In the genomic region with DNA sequence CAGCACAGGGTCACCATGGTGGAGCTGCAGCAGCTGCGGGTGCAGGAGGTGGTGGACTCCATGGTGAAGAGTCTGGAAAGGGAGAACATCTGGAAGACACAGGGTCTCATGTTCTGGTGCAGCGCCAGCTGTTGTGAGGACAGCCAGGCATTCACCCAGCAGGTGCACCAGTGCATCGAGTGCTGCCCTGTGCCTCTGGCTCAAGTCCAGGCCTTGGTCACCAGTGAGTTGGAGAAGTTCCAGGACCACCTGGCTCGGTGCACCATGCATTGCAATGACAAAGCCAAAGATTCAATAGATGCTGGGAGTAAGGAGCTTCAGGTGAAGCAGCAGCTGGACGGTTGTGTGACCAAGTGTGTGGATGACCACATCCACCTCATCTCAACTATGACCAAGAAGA, we compare ENCODE assay signal across 16 cellular contexts. TPM values are rescaled to one million over a fixed set of nuclear protein-coding genes. Genes with fewer than 3 reads are reported as not detected.
A peak's percentile ranks its signal among the peaks of the same experiment; 100 is the strongest.
DNase-seq lines count a peak whose midpoint lies in the region; ATAC-seq and TF ChIP-seq lines count a peak whose summit lies in the region.
"Had no signal": no experiment of that assay in that cellular context is flagged by ENCODE, and none has a peak within 500 bp of the region (broad histone marks: within the 10 kb centered on the region; RNA-seq: fewer than 3 reads in every experiment).

No MANE protein-coding gene starts in this region.

- H3K27me3 Mint-ChIP-seq in natural killer cell (ENCODE audit: low read depth in 2 of 2) = peaks cover 0 to 16% of the 10 kb centered on the region in 2 donors
- H3K27me3 Mint-ChIP-seq: CD4-positive, alpha-beta memory T cell had no signal

- H3K4me1 ChIP-seq in BE2C = no peaks in the 10 kb centered on the region
- H3K4me1 ChIP-seq: SJSA1 had no signal

- no peaks in the 10 kb centered on the region for H3K4me1 Mint-ChIP-seq in natural killer cell
- H3K4me1 Mint-ChIP-seq: CD4-positive, alpha-beta memory T cell had no signal

- no peaks in the 10 kb centered on the region for H3K9me3 Mint-ChIP-seq in natural killer cell
- H3K9me3 Mint-ChIP-seq: CD4-positive, alpha-beta memory T cell had no signal

- H3K27ac Mint-ChIP-seq in natural killer cell = no peak overlapping the region
- H3K27ac Mint-ChIP-seq: CD4-positive, alpha-beta memory T cell had no signal

- ATAC-seq in HG03521 (IDR thresholded peaks at IDR 0.05; ENCODE audit: unreplicated experiment) = no peak
- no peak for ATAC-seq in natural killer cell
- ATAC-seq: GM12878 had no signal

- intact Hi-C loops in natural killer cell (cut with micrococcal nuclease) = no loop called here

- no peaks in the 10 kb centered on the region for H3K9me3 ChIP-seq in BE2C
- H3K9me3 ChIP-seq: SJSA1 had no signal

- DNase-seq in BE2C (peak; percentile 55), DMS79 (lab: John Stamatoyannopoulos, UW) (peak; percentile 22), NCI-H2029 treated with DMSO at 0.1 percent for 48 hours (lab: John Stamatoyannopoulos, UW) (peak; percentile 89), SHP77 (lab: John Stamatoyannopoulos, UW) (peak; percentile 79 to 85), mesenteric fat pad (ENCODE audit: low spot score) (no peak), natural killer cell (no peak)
- DNase-seq: ACHN; CD4-positive, alpha-beta memory T cell; H7; NCI-H1694; NCI-H2227 treated with DMSO at 0.1 percent for 48 hours; NCI-H82; T1000 had no signal

- no peaks in the 10 kb centered on the region for H3K36me3 ChIP-seq in BE2C
- H3K36me3 ChIP-seq: SJSA1 had no signal

- TF ChIP-seq CTCF in BE2C (IDR thresholded peaks at IDR 0.05; ENCODE audit: low read depth, low read length) (no peak), natural killer cell (IDR thresholded peaks at IDR 0.05) (no peak)

- H3K27me3 ChIP-seq in BE2C = no peaks in the 10 kb centered on the region
- H3K27me3 ChIP-seq: SJSA1 had no signal

- H3K4me3 Mint-ChIP-seq in natural killer cell = no peak overlapping the region
- H3K4me3 Mint-ChIP-seq: CD4-positive, alpha-beta memory T cell had no signal

- H3K4me3 ChIP-seq in BE2C (ENCODE audit: low read depth, low read length) = no peak overlapping the region
- H3K4me3 ChIP-seq: GM12878, SJSA1 had no signal

- H3K36me3 Mint-ChIP-seq in natural killer cell = no peaks in the 10 kb centered on the region
- H3K36me3 Mint-ChIP-seq: CD4-positive, alpha-beta memory T cell had no signal

RNA-seq across cellular contexts. Expression of a gene that starts 22.9 kb away (rescaled TPM):
- 7.4 TPM for polyA plus RNA-seq in BE2C (2012; ENCODE audit: insufficient read depth, insufficient read length, low read depth)
- 29.1 TPM for total RNA-seq in mesenteric fat pad
- total RNA-seq in natural killer cell = 10 to 100 TPM; 30.9 to 44.8 (median 34.5) TPM

RNA-seq across cellular contexts. Expression of a gene that starts 45.7 kb away (rescaled TPM):
- polyA plus RNA-seq in BE2C (2012; ENCODE audit: insufficient read depth, insufficient read length, low read depth) = 19.9 TPM
- 54.4 TPM for total RNA-seq in mesenteric fat pad
- 10 to 100 TPM; 13.1 to 21.7 (median 16.2) TPM for total RNA-seq in natural killer cell

Comparison
In these comparisons a context has a peak if more than half of its experiments do, and no peak if none do; other contexts are left out.
1. DNase-seq: peak in BE2C (single experiment), DMS79 (single experiment), NCI-H2029 treated with DMSO at 0.1 percent for 48 hours (single experiment) and SHP77 (2 of 2); none in mesenteric fat pad (single experiment) and natural killer cell (single experiment).